In genomic region chr2:55050133-55050994, GRCh38 we compare ENCODE assay signal across 8 cellular contexts. TPM values are rescaled to one million over a fixed set of nuclear protein-coding genes. Genes with fewer than 3 reads are reported as not detected.
DNase-seq lines count a peak whose midpoint lies in the region; ATAC-seq lines count a peak whose summit lies in the region.

TSS of gene RTN4 (minus strand) at chr2:55050451. CDS start at chr2:55050300, 151 bp downstream.

- no peaks in the 10 kb centered on the region for H3K27me3 Mint-ChIP-seq in effector memory CD8-positive, alpha-beta T cell

- ATAC-seq in GM21360 (IDR thresholded peaks at IDR 0.05; ENCODE audit: unreplicated experiment) = peak; percentile 83
- ATAC-seq in effector memory CD8-positive, alpha-beta T cell (replicated peaks) = peak; percentile 87

- H3K9me3 Mint-ChIP-seq in effector memory CD8-positive, alpha-beta T cell = no peaks in the 10 kb centered on the region

- peaks cover 45 to 73% of the 10 kb centered on the region in 2 donors for H3K4me1 Mint-ChIP-seq in effector memory CD8-positive, alpha-beta T cell (ENCODE audit: low read depth in 2 of 2)

- H3K36me3 Mint-ChIP-seq in effector memory CD8-positive, alpha-beta T cell (ENCODE audit: insufficient read depth) = peaks cover 15% of the 10 kb centered on the region

- peak; percentile 96 for DNase-seq in COLO829 (ENCODE audit: low spot score)
- peak; percentile 100 for DNase-seq in HT1080 (ENCODE audit: low read depth)
- peak; percentile 99 for DNase-seq in NOMO-1 treated with DMSO at 0.1 percent for 48 hours (lab: John Stamatoyannopoulos, UW; ENCODE audit: unreplicated experiment)
- peak; percentile 98 to 99 for DNase-seq in activated CD8-positive, alpha-beta memory T cell treated with anti-CD3 and anti-CD28 coated beads for 4 hours (ENCODE audit: low read depth in 2 of 2)
- DNase-seq in effector memory CD8-positive, alpha-beta T cell = peak; percentile 96 to 98 (median 97)
- DNase-seq in medulla oblongata (ENCODE audit: extremely low spot score) = peak; percentile 100
- DNase-seq in stimulated activated CD8-positive, alpha-beta memory T cell treated with anti-CD3 and anti-CD28 coated beads, Interleukin-12 subunit alpha, Interleukin-12 subunit beta, amount 100 ng/mL, for 1 hour (ENCODE audit: low read depth) = peak; percentile 97

- peak within 1 kb of the TSS; percentile 95 to 97 for H3K4me3 Mint-ChIP-seq in effector memory CD8-positive, alpha-beta T cell

- H3K27ac Mint-ChIP-seq in effector memory CD8-positive, alpha-beta T cell = peak within 1 kb of the TSS; percentile 96

RNA-seq across cellular contexts. Expression of gene RTN4, which starts in this region (rescaled TPM):
- 204 and 295 TPM in 2 replicates for total RNA-seq in HT1080 (2014; rRNA removed; shearing (Covaris generic))
- 598 and 660 TPM in 2 replicates for polyA plus RNA-seq in HT1080 (2015; cell fraction: cytosol; rRNA removed)
- polyA plus RNA-seq in HT1080 (2015; cell fraction: nucleus; rRNA removed) = 694 and 718 TPM in 2 replicates

Comparison
In these comparisons a context has a peak if more than half of its experiments do, and no peak if none do; other contexts are left out.
1. Peak in every context shown above with its lines: DNase-seq and ATAC-seq.